ENCODE assay signal across 9 cellular contexts in the genomic region with DNA sequence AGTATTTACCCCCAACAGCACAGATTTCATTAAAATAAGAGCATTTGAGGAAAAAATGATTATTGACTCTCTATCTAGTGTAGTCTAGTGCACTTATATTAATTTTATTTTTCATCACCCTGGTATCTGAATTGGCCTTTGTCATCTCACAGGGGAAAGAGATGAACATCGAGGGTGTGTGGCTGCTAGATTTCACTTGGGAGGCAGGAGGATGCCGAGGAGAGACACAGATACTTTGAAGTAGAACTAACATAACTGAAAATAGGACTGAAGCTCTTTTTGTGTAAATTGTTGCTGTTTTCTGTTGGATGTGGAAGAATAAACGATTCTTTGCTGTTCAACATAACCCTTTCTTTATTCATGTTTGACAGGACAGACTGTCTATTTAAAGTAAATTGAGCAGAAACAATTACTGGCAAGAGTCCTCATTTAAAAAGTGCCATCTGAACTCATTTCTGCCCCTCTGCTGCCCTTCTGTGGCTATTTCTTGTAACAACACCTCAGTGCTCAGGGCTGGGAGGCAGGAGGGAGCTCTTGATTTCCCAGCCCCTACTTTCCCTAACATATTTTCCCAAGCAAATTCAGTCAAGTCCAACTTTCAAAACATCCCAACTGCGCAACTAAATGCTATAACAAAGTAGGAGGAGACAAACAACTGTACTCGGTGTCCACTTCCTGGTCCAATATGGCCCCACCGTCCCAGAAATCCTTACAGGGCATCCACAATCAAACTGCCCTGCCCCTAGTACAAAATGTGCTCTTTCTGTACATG. TPM values are rescaled to one million over a fixed set of nuclear protein-coding genes. Genes with fewer than 3 reads are reported as not detected.
A peak's percentile ranks its signal among the peaks of the same experiment; 100 is the strongest.
DNase-seq lines count a peak whose midpoint lies in the region; ATAC-seq, FAIRE-seq and TF ChIP-seq lines count a peak whose summit lies in the region.
"Had no signal": no experiment of that assay in that cellular context is flagged by ENCODE, and none has a peak within 500 bp of the region (broad histone marks: within the 10 kb centered on the region; RNA-seq: fewer than 3 reads in every experiment).

No MANE protein-coding gene starts in this region.

- DNase-seq in AG04450 (ENCODE audit: low read depth, low spot score) = peak; percentile 45
- DNase-seq in RCC 7860 (ENCODE audit: low spot score) = peak; percentile 56
- DNase-seq in caudate nucleus (lab: John Stamatoyannopoulos, UW) = peak in 51 of 61 donors; percentile 2 to 78 (median 41)
- peak; percentile 56 for DNase-seq in kidney glomerular epithelial cell (lab: John Stamatoyannopoulos, UW)
- peak in 2 of 3 experiments; percentile 10 to 17 for DNase-seq in stimulated activated CD4-positive, alpha-beta T cell treated with anti-CD3 and anti-CD28 coated beads, TNF-alpha, amount 100 ng/mL, for 24 hours (ENCODE audit: low read depth in 3 of 3)

- ATAC-seq in HG03565 (IDR thresholded peaks at IDR 0.05; ENCODE audit: unreplicated experiment) = no peak

- H3K27ac ChIP-seq in AG04450 (ENCODE audit: low read depth, low read length) (no peak overlapping the region), caudate nucleus (ENCODE audit: low read depth, low read length) (peak overlapping the region; percentile 24)
- H3K27ac ChIP-seq: neutrophil had no signal

- CTCF ChIA-PET in AG04450 (lab: Charles Lee) = interaction anchor here (0.5 to 3.7 kb wide), 54 partner anchors 8 to 692 kb away, joined by 3 to 90 read pairs (median 4); no protein-coding TSS in a partner anchor

- POLR2A ChIA-PET in AG04450 (lab: Yijun Ruan, JAX) = interaction anchor here (1.0 kb wide), 1 partner anchor 625 kb away, joined by 3 read pairs; no protein-coding TSS in a partner anchor

- H3K4me3 ChIP-seq in AG04450 (ENCODE audit: low read depth, low read length) = no peak overlapping the region
- no peak overlapping the region for H3K4me3 ChIP-seq in GM12875 (ENCODE audit: low read depth, low read length)

- H3K27me3 ChIP-seq in AG04450 (ENCODE audit: control insufficient read depth, insufficient read depth, low read length) = no peaks in the 10 kb centered on the region

- FAIRE-seq in RCC 7860 (lab: Jason Lieb, UNC) = peak; percentile 78

- TF ChIP-seq CTCF in AG04450 (IDR thresholded peaks at IDR 0.05; ENCODE audit: low read depth, low read length) (peak; percentile 81), GM12875 (IDR thresholded peaks at IDR 0.05; ENCODE audit: borderline replicate concordance, insufficient read depth, low read depth, low read length) (peak; percentile 64; the same call in 1 of the 2 replicates), LNCAP (IDR thresholded peaks at IDR 0.05) (peak; percentile 85)

- peaks cover 7% of the 10 kb centered on the region; the same call in 1 of the 2 replicates for H3K9me3 ChIP-seq in AG04450 (ENCODE audit: control insufficient read depth, insufficient read depth, low read length)
- H3K9me3 ChIP-seq: neutrophil had no signal

RNA-seq across cellular contexts. Expression of a gene that starts 15.6 kb away (rescaled TPM):
- polyA plus RNA-seq in AG04450 (2011; rRNA removed) = not detected in 2 replicates
- polyA minus RNA-seq in AG04450 (2011; rRNA and poly(A)+ RNA removed) = not detected in 2 replicates
